16 cellular contexts compared by ENCODE assay signal in genomic region chr13:80923907-80924306, GRCh38.
DNase-seq lines count a peak whose midpoint lies in the region; ATAC-seq and TF ChIP-seq lines count a peak whose summit lies in the region.
"Had no signal": no experiment of that assay in that cellular context is flagged by ENCODE, and none has a peak within 500 bp of the region (broad histone marks: within the 10 kb centered on the region; RNA-seq: fewer than 3 reads in every experiment).

No MANE protein-coding gene starts in this region.

- H3F3A ChIP-seq in SK-N-SH (replicated peaks; ENCODE audit: insufficient read depth), result peaks cover 5% of the 10 kb centered on the region

- POLR2A ChIA-PET in SK-N-SH (lab: Yijun Ruan, JAX), result no interaction called here
- POLR2A ChIA-PET in CD4-positive, alpha-beta memory T cell (lab: Charles Lee; ENCODE audit: partially characterized antibody), result no interaction called here

- H3K4me3 ChIP-seq in SK-N-SH (ENCODE audit: low read depth in 2 of 2, low read length in 1 of 2), result no peak overlapping the region
- no peak overlapping the region for H3K4me3 ChIP-seq in CD4-positive, alpha-beta memory T cell (ENCODE audit: low read length in 2 of 2)
- H3K4me3 ChIP-seq: uterus had no signal

- DNase-seq in NCI-H748 (lab: John Stamatoyannopoulos, UW; ENCODE audit: unreplicated experiment) (peak; percentile 31), NCI-H748 treated with DMSO at 0.1 percent for 48 hours (lab: John Stamatoyannopoulos, UW) (no peak), SK-N-SH (peak; percentile 3), fibroblast of gingiva (ENCODE audit: low read depth) (peak; percentile 23), osteocyte (ENCODE audit: extremely low spot score, unreplicated experiment) (no peak), DMS53 (lab: John Stamatoyannopoulos, UW) (no peak)
- DNase-seq in CD4-positive, alpha-beta memory T cell, result no peak
- DNase-seq: ACHN; activated CD8-positive, alpha-beta memory T cell treated with anti-CD3 and anti-CD28 coated beads for 24 hours; central memory CD4-positive, alpha-beta T cell; Karpas-422; RPMI8226; stimulated activated CD4-positive, alpha-beta T cell treated with anti-CD3 and anti-CD28 coated beads, Interleukin-1b, Interleukin-23, amount 100 ng/mL, for 48 hours; uterus had no signal

- no peaks in the 10 kb centered on the region for H3K79me2 ChIP-seq in SK-N-SH (ENCODE audit: insufficient read depth)

- H3K27ac ChIP-seq in SK-N-SH (ENCODE audit: low read depth in 2 of 2, low read length in 1 of 2), result peak overlapping the region in 1 of 2 experiments; percentile 76; a peak in 1 of 4 replicates
- no peak overlapping the region for H3K27ac ChIP-seq in CD4-positive, alpha-beta memory T cell (ENCODE audit: low read depth, low read length)
- H3K27ac ChIP-seq: uterus had no signal

- H3K9me3 ChIP-seq in SK-N-SH, result no peaks in the 10 kb centered on the region
- no peaks in the 10 kb centered on the region for H3K9me3 ChIP-seq in CD4-positive, alpha-beta memory T cell (ENCODE audit: control insufficient read depth in 1 of 2, low read length in 2 of 2)
- H3K9me3 ChIP-seq: uterus had no signal

- TF ChIP-seq RAD21 in SK-N-SH (IDR thresholded peaks at IDR 0.05; ENCODE audit: low read length), result peak; percentile 60

- peaks cover 2% of the 10 kb centered on the region; the same call in 1 of the 2 replicates for H3K9me2 ChIP-seq in SK-N-SH

- no peak for TF ChIP-seq EP300 in SK-N-SH (IDR thresholded peaks at IDR 0.05; ENCODE audit: borderline replicate concordance in 1 of 2, low read depth in 1 of 2, low read length in 1 of 2)

- TF ChIP-seq CTCF in SK-N-SH (IDR thresholded peaks at IDR 0.05) (peak; percentile 14), osteocyte (IDR thresholded peaks at IDR 0.05) (peak; percentile 48)

- no peak overlapping the region for H3K9ac ChIP-seq in SK-N-SH

- no peak overlapping the region for H2AFZ ChIP-seq in SK-N-SH (ENCODE audit: low read depth)

- peaks cover 10% of the 10 kb centered on the region for H3K4me1 Mint-ChIP-seq in osteocyte (ENCODE audit: unreplicated experiment)
- H3K4me1 Mint-ChIP-seq in CD4-positive, alpha-beta memory T cell, result no peaks in the 10 kb centered on the region

- no peak overlapping the region; the same call in 1 of the 2 replicates for H3K4me2 ChIP-seq in SK-N-SH

- H3K9me3 Mint-ChIP-seq in osteocyte (ENCODE audit: unreplicated experiment), result no peaks in the 10 kb centered on the region
- peaks cover 0 to 9% (median 0%) of the 10 kb centered on the region in 8 donors for H3K9me3 Mint-ChIP-seq in CD4-positive, alpha-beta memory T cell

- no peak overlapping the region for H3K27ac Mint-ChIP-seq in osteocyte (ENCODE audit: unreplicated experiment)
- H3K27ac Mint-ChIP-seq in CD4-positive, alpha-beta memory T cell, result no peak overlapping the region
- H3K27ac Mint-ChIP-seq: progenitor cell of endocrine pancreas had no signal

- 92% methylated on average over 3 of the region's 3 CpGs for WGBS in SK-N-SH (ENCODE audit: low lambda C conversion rate)

- H3K4me3 Mint-ChIP-seq in osteocyte (ENCODE audit: unreplicated experiment), result no peak overlapping the region
- no peak overlapping the region for H3K4me3 Mint-ChIP-seq in CD4-positive, alpha-beta memory T cell

- H4K20me1 ChIP-seq in SK-N-SH (ENCODE audit: insufficient read depth), result no peaks in the 10 kb centered on the region

- H3K27me3 Mint-ChIP-seq in osteocyte (ENCODE audit: unreplicated experiment), result no peaks in the 10 kb centered on the region
- H3K27me3 Mint-ChIP-seq in CD4-positive, alpha-beta memory T cell, result no peaks in the 10 kb centered on the region
- H3K27me3 Mint-ChIP-seq: progenitor cell of endocrine pancreas had no signal

- no peak for ATAC-seq in GM21529 (IDR thresholded peaks at IDR 0.05; ENCODE audit: unreplicated experiment)

- intact Hi-C loops in CD4-positive, alpha-beta memory T cell (cut with micrococcal nuclease), result no loop called here

- H3K4me1 ChIP-seq in SK-N-SH (ENCODE audit: control insufficient read depth in 1 of 2, insufficient read depth in 2 of 2, low read depth in 1 of 2, low read length in 1 of 2), result no peaks in the 10 kb centered on the region; a peak in 2 of 4 replicates
- H3K4me1 ChIP-seq in CD4-positive, alpha-beta memory T cell (ENCODE audit: insufficient read depth, low read length), result no peaks in the 10 kb centered on the region
- H3K4me1 ChIP-seq: uterus had no signal

- no peaks in the 10 kb centered on the region for H3K27me3 ChIP-seq in SK-N-SH (ENCODE audit: insufficient read depth)
- no peaks in the 10 kb centered on the region for H3K27me3 ChIP-seq in CD4-positive, alpha-beta memory T cell (ENCODE audit: insufficient read depth, low read length)
- H3K27me3 ChIP-seq: uterus had no signal

- H3K36me3 ChIP-seq in SK-N-SH (replicated peaks in 1 of 2; ENCODE audit: control insufficient read depth in 1 of 2, insufficient read depth in 2 of 2, low read length in 1 of 2), result no peaks in the 10 kb centered on the region
- H3K36me3 ChIP-seq in CD4-positive, alpha-beta memory T cell (ENCODE audit: insufficient read depth, low read length), result no peaks in the 10 kb centered on the region
- H3K36me3 ChIP-seq: uterus had no signal

- CTCF ChIA-PET in SK-N-SH (lab: Yijun Ruan, JAX), result interaction anchor here (0.9 to 2.6 kb wide), 3 partner anchors 24 to 581 kb away, joined by 3 to 14 read pairs (median 5); no protein-coding TSS in a partner anchor
- CTCF ChIA-PET in CD4-positive, alpha-beta memory T cell (lab: Charles Lee; ENCODE audit: partially characterized antibody), result no interaction called here

- no peaks in the 10 kb centered on the region for H3K36me3 Mint-ChIP-seq in osteocyte (ENCODE audit: unreplicated experiment)
- no peaks in the 10 kb centered on the region for H3K36me3 Mint-ChIP-seq in CD4-positive, alpha-beta memory T cell

TF ChIP-seq in SK-N-SH, 30 proteins besides CTCF, POLR2A, EP300 and RAD21:
- TF ChIP-seq RCOR1 (IDR thresholded peaks at IDR 0.05; ENCODE audit: low read length), result no peak
- 0 out of 2 replicates have a peak, but pooled peaks have one; percentile 14 for TF ChIP-seq SMC3 (IDR thresholded peaks at IDR 0.05; ENCODE audit: low read depth, low read length)

Comparison
In these comparisons a context has a peak if more than half of its experiments do, and no peak if none do; other contexts are left out.
1. DNase-seq: peak in NCI-H748 (single experiment), SK-N-SH (single experiment) and fibroblast of gingiva (single experiment); none in NCI-H748 treated with DMSO at 0.1 percent for 48 hours (single experiment), osteocyte (single experiment), CD4-positive, alpha-beta memory T cell (0 of 5) and DMS53 (single experiment).